Comparison of ENCODE assay signal across 21 cellular contexts in genomic region chr1:156427858-156428257, GRCh38. TPM values are rescaled to one million over a fixed set of nuclear protein-coding genes. Genes with fewer than 3 reads are reported as not detected.
DNase-seq lines count a peak whose midpoint lies in the region; ATAC-seq, FAIRE-seq and TF ChIP-seq lines count a peak whose summit lies in the region.
"Had no signal": no experiment of that assay in that cellular context is flagged by ENCODE, and none has a peak within 500 bp of the region (broad histone marks: within the 10 kb centered on the region; RNA-seq: fewer than 3 reads in every experiment).

No MANE protein-coding gene starts in this region.

- TF ChIP-seq CTCF in K562 (IDR thresholded peaks at IDR 0.05 in 2 of 3, conservative IDR thresholded peaks at IDR 0.05 in 1 of 3; ENCODE audit: insufficient read depth in 2 of 3, low read depth in 1 of 3, low read length in 3 of 3), result no peak
- no peak for TF ChIP-seq CTCF in dorsolateral prefrontal cortex (IDR thresholded peaks at IDR 0.05 in 54 of 56, conservative IDR thresholded peaks at IDR 0.05 in 2 of 56; ENCODE audit: low read depth in 1 of 56, partially characterized antibody in 56 of 56)
- no peak for TF ChIP-seq CTCF in upper lobe of left lung (IDR thresholded peaks at IDR 0.05)

- peaks cover 9% of the 10 kb centered on the region for H3K79me1 ChIP-seq in mesendoderm (ENCODE audit: low read length)

- no peak for TF ChIP-seq EP300 in K562 (IDR thresholded peaks at IDR 0.05; ENCODE audit: low read length)
- TF ChIP-seq EP300 in upper lobe of left lung (IDR thresholded peaks at IDR 0.05), result no peak

- no peak for TF ChIP-seq RAD21 in K562 (CRISPR knock-in tag; conservative IDR thresholded peaks at IDR 0.05 in 1 of 2, IDR thresholded peaks at IDR 0.05 in 1 of 2)

- H4K20me1 ChIP-seq in K562 (replicated peaks; ENCODE audit: control insufficient read depth, insufficient read depth, low read length), result no peaks in the 10 kb centered on the region

- ATAC-seq in K562 (no peak), GM19035 (IDR thresholded peaks at IDR 0.05; ENCODE audit: unreplicated experiment) (no peak), upper lobe of left lung (ENCODE audit: low FRiP score in 2 of 2) (no peak), HG03565 (IDR thresholded peaks at IDR 0.05; ENCODE audit: unreplicated experiment) (no peak)
- ATAC-seq: CD8-positive, alpha-beta T cell had no signal

- no peak for FAIRE-seq in K562 (lab: Jason Lieb, UNC)
- FAIRE-seq: D721Med, G401.6, GM12891 had no signal

- no peak overlapping the region for H4K5ac ChIP-seq in mesendoderm (ENCODE audit: low read length)

- H3K4me1 ChIP-seq in K562 (replicated peaks in 1 of 2; ENCODE audit: control insufficient read depth in 2 of 2, insufficient read depth in 2 of 2, low read length in 2 of 2), result peaks cover 6 to 34% of the 10 kb centered on the region in 2 experiments; a peak in 4 of 5 replicates
- H3K4me1 ChIP-seq in mesendoderm (ENCODE audit: control insufficient read depth, low read depth, low read length), result peaks cover 43% of the 10 kb centered on the region
- no peaks in the 10 kb centered on the region for H3K4me1 ChIP-seq in upper lobe of left lung

- intact Hi-C loops in K562 (cut with micrococcal nuclease) (no loop called here), dorsolateral prefrontal cortex (cut with DNase I) (no loop called here)

- no peaks in the 10 kb centered on the region for H3K9me1 ChIP-seq in K562 (ENCODE audit: control insufficient read depth, insufficient read depth, low read length)

- no peak overlapping the region for H2BK15ac ChIP-seq in mesendoderm (replicated peaks; ENCODE audit: low read depth)

- H4K8ac ChIP-seq in mesendoderm (ENCODE audit: low read depth, low read length), result no peak overlapping the region

- H3K9ac ChIP-seq in K562 (ENCODE audit: insufficient read depth in 1 of 2, low read depth in 2 of 2, low read length in 2 of 2) (no peak overlapping the region), mesendoderm (ENCODE audit: low read length) (peak overlapping the region; percentile 84)

- H3K23ac ChIP-seq in mesendoderm (ENCODE audit: low read length), result no peak overlapping the region

- H2AK5ac ChIP-seq in mesendoderm (ENCODE audit: low read length), result peak overlapping the region; percentile 23

- H3K36me3 ChIP-seq in K562 (ENCODE audit: control insufficient read depth, insufficient read depth, low read length) (no peaks in the 10 kb centered on the region), mesendoderm (ENCODE audit: control insufficient read depth, insufficient read depth, low read length) (no peaks in the 10 kb centered on the region), upper lobe of left lung (no peaks in the 10 kb centered on the region)

- in situ Hi-C loops in K562 (cut with MboI), result no loop called here

- POLR2A ChIA-PET in K562 (lab: Yijun Ruan, JAX), result interaction anchor here (0.7 kb wide), 1 partner anchor 19 kb away, joined by 3 read pairs; no protein-coding TSS in a partner anchor

- BruUV-seq in K562 (replicated peaks; lab: Mats Ljungman, UMichigan), result no TSS peak

- H3K4me3 ChIP-seq in K562 (no peak overlapping the region), dorsolateral prefrontal cortex (peak overlapping the region; percentile 25 to 90 (median 67)), mesendoderm (ENCODE audit: low read length) (no peak overlapping the region), upper lobe of left lung (no peak overlapping the region)

- no peak overlapping the region for H3K27ac ChIP-seq in K562 (ENCODE audit: extremely low read depth, low read depth, low read length)
- H3K27ac ChIP-seq in dorsolateral prefrontal cortex, result peak overlapping the region in 56 of 59 donors; percentile 18 to 100 (median 88)
- H3K27ac ChIP-seq in mesendoderm (ENCODE audit: low read depth, low read length), result no peak overlapping the region
- H3K27ac ChIP-seq in temporal lobe (ENCODE audit: low read depth, low read length), result peak overlapping the region; percentile 83
- no peak overlapping the region for H3K27ac ChIP-seq in upper lobe of left lung

- TF ChIP-seq POLR2A in K562 (conservative IDR thresholded peaks at IDR 0.05), result no peak
- no peak for TF ChIP-seq POLR2A in upper lobe of left lung (IDR thresholded peaks at IDR 0.05)

- H3K4me2 ChIP-seq in K562 (ENCODE audit: insufficient read depth, low read length) (no peak overlapping the region), mesendoderm (ENCODE audit: low read length) (peak overlapping the region; percentile 79)

- DNase-seq in K562 (ENCODE audit: extremely low read depth in 1 of 4, low spot score in 3 of 4) (no peak), dorsolateral prefrontal cortex (no peak), mesendoderm (no peak), upper lobe of left lung (no peak), anterior cingulate cortex (lab: John Stamatoyannopoulos, UW) (no peak)
- DNase-seq: CD8-positive, alpha-beta T cell; COR-L47; DMS153; DMS79 treated with DMSO at 0.1 percent for 48 hours; EL; HCEC 1CT had no signal

- H3K9me3 ChIP-seq in K562 (replicated peaks; ENCODE audit: control insufficient read depth, insufficient read depth, low read depth, low read length), result no peaks in the 10 kb centered on the region
- H3K9me3 ChIP-seq in upper lobe of left lung, result no peaks in the 10 kb centered on the region

- WGBS in K562 (ENCODE audit: insufficient coverage, low coverage, missing lambda C conversion rate), result 0% methylated on average over 1 of the region's 1 CpG
- no CpG with 5 or more reads among the region's 1 CpG for WGBS in mesendoderm (ENCODE audit: extremely low coverage, insufficient coverage, low lambda C conversion rate)
- WGBS in upper lobe of left lung, 2 donors, result 50 to 71% methylated on average over 1 of the region's 1 CpG

- H2BK120ac ChIP-seq in mesendoderm (ENCODE audit: low read depth, low read length), result no peak overlapping the region

- H3K4ac ChIP-seq in mesendoderm (ENCODE audit: low read depth, low read length), result no peak overlapping the region

- H3K56ac ChIP-seq in mesendoderm (ENCODE audit: low read length), result peak overlapping the region; percentile 88

- no peak overlapping the region for H2BK5ac ChIP-seq in mesendoderm (ENCODE audit: low read length)

- no peaks in the 10 kb centered on the region for H3K79me2 ChIP-seq in K562 (ENCODE audit: control insufficient read depth, insufficient read depth, low read length)
- H3K79me2 ChIP-seq in mesendoderm (ENCODE audit: control insufficient read depth, insufficient read depth, low read length), result peaks cover 7% of the 10 kb centered on the region

- H3K18ac ChIP-seq in mesendoderm (ENCODE audit: low read length), result peak overlapping the region; percentile 36

- no peak overlapping the region for H2AFZ ChIP-seq in K562 (ENCODE audit: low read depth, low read length)

- CTCF ChIA-PET in K562 (lab: Yijun Ruan, JAX; ENCODE audit: low intra/inter-chr PET ratio), result no interaction called here

- H3K27me3 ChIP-seq in K562 (ENCODE audit: control insufficient read depth in 2 of 2, insufficient read depth in 2 of 2, low read length in 2 of 2) (peaks cover 18 to 28% of the 10 kb centered on the region in 2 experiments), dorsolateral prefrontal cortex (peaks cover 0 to 13% (median 0%) of the 10 kb centered on the region in 45 donors), mesendoderm (ENCODE audit: insufficient read depth, low read length, poor library complexity) (peaks cover under 1% of the 10 kb centered on the region), upper lobe of left lung (peaks cover 0 to 36% (median 12%) of the 10 kb centered on the region in 4 donors)

TF ChIP-seq in K562, 482 proteins besides CTCF, POLR2A, EP300 and RAD21 (continues in another document):
- no peak for TF ChIP-seq SIRT6 (IDR thresholded peaks at IDR 0.05; ENCODE audit: low read depth, low read length)
- no peak for TF ChIP-seq NCOA6 (IDR thresholded peaks at IDR 0.05)
- no peak for TF ChIP-seq NFE2 (IDR thresholded peaks at IDR 0.05; ENCODE audit: low read depth)
- TF ChIP-seq PHF21A (IDR thresholded peaks at IDR 0.05; ENCODE audit: borderline replicate concordance, low read depth), result no peak

RNA-seq across cellular contexts. Expression of gene RHBG, which starts 58.8 kb away (rescaled TPM):
- not detected in 2 replicates for total RNA-seq in K562 (2011; cell fraction: chromatin; rRNA removed; ENCODE audit: low replicate concordance)
- not detected in 2 replicates for total RNA-seq in K562 (2011; cell fraction: nucleolus; rRNA removed)
- not detected in 2 replicates for total RNA-seq in K562 (2011; cell fraction: nucleoplasm; rRNA removed)
- not detected in 2 replicates for total RNA-seq in K562 (2014; rRNA removed)
- total RNA-seq in K562 (2014; rRNA removed; fragmentation: Illumina TruSeq; extraction: Trizol), result not detected in 2 replicates
- total RNA-seq in K562 (2015; rRNA removed; fragmentation: Illumina TruSeq; extraction: Trizol), result not detected in 2 replicates
- total RNA-seq in K562 (2021), result not detected in 2 replicates
- not detected in 2 replicates for polyA plus RNA-seq in K562 (2011; rRNA removed)
- not detected in 2 replicates for polyA plus RNA-seq in K562 (2011; cell fraction: cytosol; rRNA removed)
- polyA plus RNA-seq in K562 (2011; cell fraction: nucleus; rRNA removed), result not detected in 2 replicates
- not detected in 2 replicates for polyA plus RNA-seq in K562 (2012)
- not detected in 2 replicates for polyA plus RNA-seq in K562 (2014; fragmentation: Illumina TruSeq; extraction: Trizol)
- not detected for polyA plus RNA-seq in K562 (2014; fragmentation: Nextera tagmentation; extraction: Ambion mirVana)
- polyA plus RNA-seq in K562 (2014; rRNA removed), result not detected in 2 replicates
- polyA minus RNA-seq in K562 (2011; rRNA and poly(A)+ RNA removed), result not detected in 2 replicates
- not detected in 2 replicates for polyA minus RNA-seq in K562 (2011; cell fraction: cytosol; rRNA and poly(A)+ RNA removed)
- not detected in 2 replicates for polyA minus RNA-seq in K562 (2011; cell fraction: nucleus; rRNA and poly(A)+ RNA removed)
- total RNA-seq in dorsolateral prefrontal cortex, result under 1 TPM in 5 of 120 experiments, not detected in 115; 0.33 to 0.61 (median 0.44) TPM
- 0.88 TPM for polyA plus RNA-seq in mesendoderm (2013, experiment 1 of 2)
- 0.97 TPM for polyA plus RNA-seq in mesendoderm (2013, experiment 2 of 2)
- not detected for total RNA-seq in temporal lobe
- total RNA-seq in upper lobe of left lung, result under 1 TPM in 1 of 6 donors, not detected in 5; 0.24 TPM
- total RNA-seq: A673; CD8-positive, alpha-beta T cell; HT1080 had no signal
- polyA plus RNA-seq: BJ, CD14-positive monocyte had no signal

Comparison
In these comparisons a context has a peak if more than half of its experiments do, and no peak if none do; other contexts are left out.
1. H3K27ac ChIP-seq: peak in dorsolateral prefrontal cortex (56 of 59) and temporal lobe (single experiment); none in K562 (single experiment), mesendoderm (single experiment) and upper lobe of left lung (0 of 4).
2. H3K4me3 ChIP-seq: peak in dorsolateral prefrontal cortex (59 of 59); none in K562 (single experiment), mesendoderm (single experiment) and upper lobe of left lung (0 of 4).